ENCODE assay signal across 17 cellular contexts in genomic region chr10:50610364-50610763, GRCh38.
"Had no signal": no experiment of that assay in that cellular context is flagged by ENCODE, and none has a peak within 500 bp of the region (broad histone marks: within the 10 kb centered on the region; RNA-seq: fewer than 3 reads in every experiment).

No MANE protein-coding gene starts in this region.

- H3K9me3 Mint-ChIP-seq: activated naive CD4-positive, alpha-beta T cell treated with anti-CD3 and anti-CD28 coated beads for 36 hours; natural killer cell; stimulated activated naive CD8-positive, alpha-beta T cell treated with anti-CD3 and anti-CD28 coated beads, Interleukin-15, amount 100 ng/mL, for 72 hours had no signal

- H3K4me3 ChIP-seq: lung, mucosa of descending colon, psoas muscle, skin epidermis, tibial nerve, vagina had no signal

- ATAC-seq: activated CD8-positive, alpha-beta T cell treated with anti-CD3 and anti-CD28 coated beads, Interleukin-2, amount 10 ng/mL, durations not matched to agents 7 days and 5 days; mucosa of descending colon; natural killer cell; psoas muscle; stimulated activated naive CD8-positive, alpha-beta T cell treated with anti-CD3 and anti-CD28 coated beads, Interleukin-15, amount 100 ng/mL, for 72 hours had no signal

- H3K27me3 Mint-ChIP-seq: stimulated activated naive CD8-positive, alpha-beta T cell treated with anti-CD3 and anti-CD28 coated beads, Interleukin-15, amount 100 ng/mL, for 72 hours had no signal

- DNase-seq: activated CD4-positive, alpha-beta T cell treated with anti-CD3 and anti-CD28 coated beads for 48 hours; activated CD8-positive, alpha-beta memory T cell treated with anti-CD3 and anti-CD28 coated beads, Interleukin-2, amount 50 U/mL, for 48 hours; activated CD8-positive, alpha-beta T cell treated with anti-CD3 and anti-CD28 coated beads, Interleukin-2, amount 10 ng/mL, durations not matched to agents 7 days and 5 days; activated naive CD4-positive, alpha-beta T cell treated with anti-CD3 and anti-CD28 coated beads for 36 hours; cerebellar nuclear complex; hippocampal formation; kidney glomerular epithelial cell; mucosa of descending colon; natural killer cell; psoas muscle; SK-N-SH; stimulated activated CD4-positive, alpha-beta T cell treated with anti-CD3 and anti-CD28 coated beads, Interleukin-4, amount 100 ng/mL, for 4 hours; stimulated activated naive CD8-positive, alpha-beta T cell treated with anti-CD3 and anti-CD28 coated beads, Interleukin-15, amount 100 ng/mL, for 72 hours had no signal

- H3K36me3 Mint-ChIP-seq: natural killer cell had no signal

- H3K36me3 ChIP-seq: tibial nerve, vagina had no signal

- H3K9me3 ChIP-seq: mucosa of descending colon, psoas muscle, SK-N-SH, tibial nerve, vagina had no signal

- H3K27ac Mint-ChIP-seq: activated CD8-positive, alpha-beta T cell treated with anti-CD3 and anti-CD28 coated beads, Interleukin-2, amount 10 ng/mL, durations not matched to agents 7 days and 5 days; activated naive CD4-positive, alpha-beta T cell treated with anti-CD3 and anti-CD28 coated beads for 36 hours; natural killer cell had no signal

- H3K27me3 ChIP-seq: tibial nerve, vagina had no signal

- H3K4me3 Mint-ChIP-seq: activated CD8-positive, alpha-beta T cell treated with anti-CD3 and anti-CD28 coated beads, Interleukin-2, amount 10 ng/mL, durations not matched to agents 7 days and 5 days; activated naive CD4-positive, alpha-beta T cell treated with anti-CD3 and anti-CD28 coated beads for 36 hours; natural killer cell; stimulated activated naive CD8-positive, alpha-beta T cell treated with anti-CD3 and anti-CD28 coated beads, Interleukin-15, amount 100 ng/mL, for 72 hours had no signal

- H3K27ac ChIP-seq: psoas muscle, skin epidermis, tibial nerve, vagina had no signal
